ENCODE assay signal across 8 cellular contexts in the genomic region with DNA sequence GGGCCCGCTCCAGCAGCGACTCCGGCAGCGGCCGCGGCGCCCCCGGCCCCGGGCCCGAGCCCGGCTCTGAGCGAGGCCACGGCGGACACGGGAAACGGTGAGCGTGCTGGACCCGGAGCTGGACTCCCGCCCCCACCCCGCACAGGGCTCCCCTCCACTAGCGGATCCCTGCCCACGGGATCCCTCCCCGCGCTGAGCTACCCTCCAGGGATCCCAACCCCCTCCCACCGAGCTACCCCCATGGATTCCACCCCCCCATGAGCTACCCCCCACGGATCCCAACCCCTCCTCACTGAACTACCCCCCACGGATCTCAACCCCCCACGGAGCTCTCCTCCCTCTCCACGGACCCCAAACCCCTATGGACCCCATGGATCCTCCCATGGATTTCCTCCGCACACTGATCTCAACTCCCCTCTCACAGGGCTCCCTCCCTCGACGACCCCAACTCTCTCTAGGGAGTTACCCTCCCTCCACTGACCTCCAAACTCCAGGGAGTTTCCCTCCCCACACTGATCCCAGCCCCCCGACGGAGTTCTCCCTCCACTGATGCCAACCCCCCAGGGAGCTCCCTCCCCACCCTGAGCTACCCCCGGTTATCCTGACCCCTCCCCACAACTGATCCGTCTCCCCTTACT. TPM values are rescaled to one million over a fixed set of nuclear protein-coding genes. Genes with fewer than 3 reads are reported as not detected.
DNase-seq lines count a peak whose midpoint lies in the region; ATAC-seq, FAIRE-seq and TF ChIP-seq lines count a peak whose summit lies in the region.

No MANE protein-coding gene starts in this region.

- CTCF ChIA-PET in Caco-2 (lab: Charles Lee), result interaction anchor here (0.6 to 1.9 kb wide), 3 partner anchors 17 to 66 kb away, joined by 3 to 7 read pairs (median 3); no protein-coding TSS in a partner anchor

- H3K4me1 Mint-ChIP-seq in Caco-2 (ENCODE audit: low read depth, unreplicated experiment), result peaks cover 9% of the 10 kb centered on the region

- H3K4me1 ChIP-seq in Caco-2 (peaks cover 3% of the 10 kb centered on the region; the same call in 1 of the 2 replicates), esophagus squamous epithelium (peaks cover 10 to 34% (median 14%) of the 10 kb centered on the region in 3 donors), prostate gland (replicated peaks) (no peaks in the 10 kb centered on the region)

- POLR2A ChIA-PET in Caco-2 (lab: Charles Lee), result interaction anchor here (0.5 to 0.6 kb wide), 2 partner anchors 12 to 77 kb away, joined by 3 to 9 read pairs; no protein-coding TSS in a partner anchor

- WGBS in esophagus squamous epithelium, 2 donors, result 0 to 4% methylated on average over 4 to 5 of the region's 36 CpGs
- 1% methylated on average over 30 of the region's 36 CpGs for WGBS in prostate gland

- no peak for TF ChIP-seq POLR2A in esophagus squamous epithelium (IDR thresholded peaks at IDR 0.05)
- TF ChIP-seq POLR2A in prostate gland (IDR thresholded peaks at IDR 0.05), result no peak
- TF ChIP-seq POLR2A in GM12891 (IDR thresholded peaks at IDR 0.05; ENCODE audit: low read depth, low read length), result no peak

- H3K9me3 Mint-ChIP-seq in Caco-2 (ENCODE audit: unreplicated experiment), result no peaks in the 10 kb centered on the region

- H3K9me3 ChIP-seq in Caco-2 (no peaks in the 10 kb centered on the region), esophagus squamous epithelium (no peaks in the 10 kb centered on the region), prostate gland (no peaks in the 10 kb centered on the region)

- H3K4me3 Mint-ChIP-seq in Caco-2 (ENCODE audit: unreplicated experiment), result peak overlapping the region; percentile 81

- intact Hi-C loops in Caco-2 (cut with micrococcal nuclease; ENCODE audit: unreplicated experiment) (no loop called here), esophagus squamous epithelium (cut with DNase I) (no loop called here), prostate gland (cut with DNase I) (no loop called here)

- no peak overlapping the region for H3K27ac Mint-ChIP-seq in Caco-2 (ENCODE audit: unreplicated experiment)

- H3K36me3 ChIP-seq in Caco-2 (ENCODE audit: control insufficient read depth, insufficient read depth, low read length), result no peaks in the 10 kb centered on the region
- peaks cover 0 to 16% (median 0%) of the 10 kb centered on the region in 3 donors for H3K36me3 ChIP-seq in esophagus squamous epithelium
- no peaks in the 10 kb centered on the region for H3K36me3 ChIP-seq in prostate gland

- no TSS peak for BruUV-seq in Caco-2 (replicated peaks; lab: Mats Ljungman, UMichigan)

- DNase-seq in Caco-2, result no peak
- DNase-seq in esophagus squamous epithelium (lab: John Stamatoyannopoulos, UW), result no peak
- no peak for DNase-seq in prostate gland (ENCODE audit: low spot score)
- DNase-seq in GM12891 (ENCODE audit: insufficient read length, low spot score), result no peak
- no peak for DNase-seq in activated effector memory CD4-positive, alpha-beta T cell treated with Interleukin-2 at 50 U/mL for 16 hours
- no peak for DNase-seq in RPMI8226

- ATAC-seq in GM21528 (IDR thresholded peaks at IDR 0.05; ENCODE audit: low FRiP score, unreplicated experiment), result no peak

- peak overlapping the region; percentile 33 for H3K4me3 ChIP-seq in Caco-2 (ENCODE audit: low read depth, low read length)
- H3K4me3 ChIP-seq in esophagus squamous epithelium, result peak overlapping the region; percentile 53 to 77 (median 70)
- H3K4me3 ChIP-seq in prostate gland, result peak overlapping the region; percentile 44 to 53

- H3K36me3 Mint-ChIP-seq in Caco-2 (ENCODE audit: insufficient read depth, unreplicated experiment), result no peaks in the 10 kb centered on the region

- H3K27ac ChIP-seq in VCaP (peak overlapping the region; percentile 2; the same call in 1 of the 2 replicates), esophagus squamous epithelium (peak overlapping the region in 3 of 4 donors; percentile 60 to 69 (median 62)), prostate gland (no peak overlapping the region)

- peaks cover 26% of the 10 kb centered on the region for H3K27me3 Mint-ChIP-seq in Caco-2 (ENCODE audit: insufficient read depth, unreplicated experiment)

- no peak for FAIRE-seq in GM12891 (lab: Jason Lieb, UNC)

- peaks cover 2% of the 10 kb centered on the region; the same call in 1 of the 2 replicates for H3K27me3 ChIP-seq in Caco-2 (replicated peaks; ENCODE audit: control insufficient read depth, insufficient read depth, low read length)
- peaks cover 0 to 58% (median 0%) of the 10 kb centered on the region in 4 donors for H3K27me3 ChIP-seq in esophagus squamous epithelium
- no peaks in the 10 kb centered on the region for H3K27me3 ChIP-seq in prostate gland (replicated peaks; ENCODE audit: insufficient read depth)

- TF ChIP-seq CTCF in Caco-2 (IDR thresholded peaks at IDR 0.05; ENCODE audit: insufficient read depth in 1 of 2, low read depth in 1 of 2, low read length in 1 of 2, severe bottlenecking in 1 of 2, unreplicated experiment in 1 of 2), result no peak
- TF ChIP-seq CTCF in VCaP (conservative IDR thresholded peaks at IDR 0.05), result no peak
- no peak for TF ChIP-seq CTCF in esophagus squamous epithelium (IDR thresholded peaks at IDR 0.05)
- TF ChIP-seq CTCF in prostate gland (IDR thresholded peaks at IDR 0.05), result no peak

TF ChIP-seq in GM12891, 5 proteins besides CTCF, POLR2A, EP300 and RAD21:
- no peak for TF ChIP-seq POU2F2 (IDR thresholded peaks at IDR 0.05; ENCODE audit: low read depth, low read length)
- TF ChIP-seq POLR2AphosphoS5 (IDR thresholded peaks at IDR 0.05; ENCODE audit: low read depth, low read length), result no peak
- TF ChIP-seq TAF1 (IDR thresholded peaks at IDR 0.05; ENCODE audit: low read depth, low read length), result no peak
- TF ChIP-seq SPI1 (IDR thresholded peaks at IDR 0.05; ENCODE audit: low read depth, low read length), result no peak
- TF ChIP-seq PAX5 (IDR thresholded peaks at IDR 0.05; ENCODE audit: insufficient read depth, low read length, severe bottlenecking), result no peak
TF ChIP-seq in GM12891: peak in this region for 0.

RNA-seq across cellular contexts. Expression of a gene that starts 20.6 kb away (rescaled TPM):
- total RNA-seq in Caco-2 (2022) (82.1 and 89.1 TPM in 2 replicates), esophagus squamous epithelium (1,000 to 10,000 TPM; 2,415 to 6,888 (median 3,249) TPM), prostate gland (100 to 1,000 TPM; 781 to 833 TPM)
- 320 TPM for polyA plus RNA-seq in GM12891 (2012; ENCODE audit: low read depth, missing spikeins)

Comparison
In these comparisons a context has a peak if more than half of its experiments do, and no peak if none do; other contexts are left out.
1. H3K27ac ChIP-seq: peak in VCaP (single experiment) and esophagus squamous epithelium (3 of 4); none in prostate gland (0 of 2).
2. Peak in every context shown above with its lines, with median percentiles within 50 percentile points of each other: H3K4me3 ChIP-seq.